In genomic region chr7:118183586-118184391, GRCh38 we compare ENCODE assay signal across 8 cellular contexts. TPM values are rescaled to one million over a fixed set of nuclear protein-coding genes. Genes with fewer than 3 reads are reported as not detected.
DNase-seq lines count a peak whose midpoint lies in the region; ATAC-seq lines count a peak whose summit lies in the region.

Gene LSM8 (plus strand): TSS chr7:118184164. CDS start chr7:118184224, 60 bp downstream.

- no peaks in the 10 kb centered on the region for H3K27me3 ChIP-seq in rectal smooth muscle tissue (ENCODE audit: control insufficient read depth, insufficient read depth, low read length)
- no peaks in the 10 kb centered on the region for H3K27me3 ChIP-seq in aorta (ENCODE audit: control insufficient read depth in 1 of 2, insufficient read depth in 2 of 2, low read length in 1 of 2)

- peak within 1 kb of the TSS; percentile 97 for H3K9ac ChIP-seq in rectal smooth muscle tissue (ENCODE audit: low read length)

- H3K36me3 ChIP-seq in rectal smooth muscle tissue (ENCODE audit: control insufficient read depth, insufficient read depth, low read length) (no peaks in the 10 kb centered on the region), aorta (ENCODE audit: control insufficient read depth in 1 of 2, insufficient read depth in 2 of 2, low read length in 1 of 2) (no peaks in the 10 kb centered on the region)

- H3K9me3 ChIP-seq in aorta (ENCODE audit: control insufficient read depth, low read length), result no peaks in the 10 kb centered on the region

- 0% methylated on average over 63 to 64 of the region's 64 CpGs for WGBS in aorta, 2 donors

- ATAC-seq in GM18508 (IDR thresholded peaks at IDR 0.05; ENCODE audit: insufficient read depth, unreplicated experiment) (peak; percentile 95), HG03025 (IDR thresholded peaks at IDR 0.05; ENCODE audit: low FRiP score, unreplicated experiment) (peak; percentile 99), aorta (ENCODE audit: low FRiP score) (peak; percentile 99)

- DNase-seq in NCI-H2081 (lab: John Stamatoyannopoulos, UW), result peak; percentile 99
- peak; percentile 88 for DNase-seq in T1000 (lab: John Stamatoyannopoulos, UW)
- peak; percentile 99 for DNase-seq in astrocyte of the hippocampus (ENCODE audit: low read depth, low spot score)
- peak; percentile 89 for DNase-seq in hepatic stellate cell (ENCODE audit: low spot score)
- DNase-seq in aorta, result peak; percentile 99

- peak within 1 kb of the TSS; percentile 98 for H3K4me3 ChIP-seq in rectal smooth muscle tissue (ENCODE audit: low read length)
- peak within 1 kb of the TSS; percentile 71 to 100 for H3K4me3 ChIP-seq in aorta (ENCODE audit: low read length in 2 of 2)

- H3K4me1 ChIP-seq in rectal smooth muscle tissue (ENCODE audit: control insufficient read depth, insufficient read depth, low read length) (peaks cover 3% of the 10 kb centered on the region), aorta (ENCODE audit: control insufficient read depth in 1 of 2, insufficient read depth in 2 of 2, low read length in 2 of 2) (no peaks in the 10 kb centered on the region)

- H3K27ac ChIP-seq in rectal smooth muscle tissue (ENCODE audit: low read depth, low read length) (peak within 1 kb of the TSS; percentile 94), aorta (ENCODE audit: low read depth in 1 of 2, low read length in 2 of 2) (peak within 1 kb of the TSS; percentile 93 to 99)

- intact Hi-C loops in aorta (cut with DNase I), result no loop called here

RNA-seq across cellular contexts. Expression of gene LSM8, which starts in this region (rescaled TPM):
- 10 to 100 TPM; 26.9 to 31.3 TPM for total RNA-seq in aorta
- 10 to 100 TPM; 25.9 to 29.9 TPM for polyA plus RNA-seq in aorta

Comparison
In these comparisons a context has a peak if more than half of its experiments do, and no peak if none do; other contexts are left out.
1. Peak in every context shown above with its lines: DNase-seq, ATAC-seq, H3K4me3 ChIP-seq and H3K27ac ChIP-seq.